ENCODE assay signal across 22 cellular contexts in the genomic region with DNA sequence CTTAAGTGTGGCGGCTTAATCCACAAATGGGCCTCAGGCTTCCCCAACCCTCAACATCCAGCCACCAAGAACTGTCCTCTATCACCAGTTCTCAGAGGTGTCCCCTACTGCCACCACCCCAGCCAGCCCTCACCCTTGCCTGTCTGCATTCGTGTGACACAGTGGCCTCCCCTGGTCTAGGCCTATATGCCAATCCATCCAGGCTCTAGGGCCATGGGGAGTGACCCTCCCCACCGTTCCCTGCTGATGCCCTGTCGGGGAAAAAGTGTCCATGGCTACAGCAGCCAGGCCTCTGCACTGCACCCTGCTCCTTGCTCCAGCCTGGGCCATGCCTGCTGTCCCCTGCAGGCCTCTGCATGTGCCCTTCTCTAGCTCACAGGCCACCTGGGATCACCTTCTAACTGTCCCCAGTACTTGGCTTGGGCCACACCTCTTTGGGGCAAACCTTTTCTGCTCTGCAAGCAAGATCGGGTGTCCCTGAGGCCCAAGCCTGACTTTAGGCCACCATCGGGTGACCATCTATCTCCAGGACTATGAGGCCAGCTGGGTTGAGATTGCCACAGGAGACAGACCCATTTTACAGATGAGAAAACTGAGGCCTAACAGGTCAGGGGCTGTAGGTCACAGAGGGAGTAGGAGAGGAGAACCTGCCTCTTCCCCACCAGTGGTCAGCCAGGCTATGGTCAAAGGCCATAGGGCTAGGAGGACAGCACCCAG.
DNase-seq lines count a peak whose midpoint lies in the region; ATAC-seq and TF ChIP-seq lines count a peak whose summit lies in the region.
"Had no signal": no experiment of that assay in that cellular context is flagged by ENCODE, and none has a peak within 500 bp of the region (broad histone marks: within the 10 kb centered on the region; RNA-seq: fewer than 3 reads in every experiment).

No MANE protein-coding gene starts in this region.

- H3K27me3 Mint-ChIP-seq in stimulated activated naive CD8-positive, alpha-beta T cell treated with anti-CD3 and anti-CD28 coated beads, Interleukin-15, amount 100 ng/mL, for 72 hours, result peaks cover 11% of the 10 kb centered on the region
- H3K27me3 Mint-ChIP-seq: CD4-positive, CD25-positive, alpha-beta regulatory T cell; IgD-negative memory B cell had no signal

- H3K9me3 ChIP-seq in upper lobe of right lung, result no peaks in the 10 kb centered on the region
- H3K9me3 ChIP-seq: BLaER1 had no signal

- no peaks in the 10 kb centered on the region for H3K4me1 ChIP-seq in upper lobe of right lung
- H3K4me1 ChIP-seq: BLaER1 had no signal

- no peaks in the 10 kb centered on the region for H3K4me1 Mint-ChIP-seq in stimulated activated naive CD8-positive, alpha-beta T cell treated with anti-CD3 and anti-CD28 coated beads, Interleukin-15, amount 100 ng/mL, for 72 hours
- H3K4me1 Mint-ChIP-seq: IgD-negative memory B cell had no signal

- no peaks in the 10 kb centered on the region for H3K27me3 ChIP-seq in upper lobe of right lung
- H3K27me3 ChIP-seq: BLaER1 had no signal

- peak; percentile 37 for DNase-seq in activated CD8-positive, alpha-beta memory T cell treated with anti-CD3 and anti-CD28 coated beads, Interleukin-2, amount 50 U/mL, for 48 hours
- no peak for DNase-seq in activated CD8-positive, alpha-beta memory T cell treated with anti-CD3 and anti-CD28 coated beads, Interleukin-2, amount 50 U/mL, for 4 hours
- DNase-seq in stimulated activated naive CD8-positive, alpha-beta T cell treated with anti-CD3 and anti-CD28 coated beads, Interleukin-15, amount 100 ng/mL, for 72 hours, result no peak
- no peak for DNase-seq in stimulated activated naive CD8-positive, alpha-beta T cell treated with anti-CD3 and anti-CD28 coated beads, Interleukin-15, Interleukin-2, amounts not matched to agents 100 U/mL and 50 U/mL, for 24 hours
- DNase-seq in mesenteric fat pad (ENCODE audit: low spot score) (peak; percentile 62), upper lobe of right lung (peak; percentile 37), iPS-NIHi7 (ENCODE audit: extremely low spot score) (no peak), hepatic stellate cell (ENCODE audit: low spot score) (no peak)
- DNase-seq: NCI-H1048, NCI-H1417 treated with DMSO at 0.1 percent for 48 hours, NCI-H1694 treated with DMSO at 0.1 percent for 48 hours, NCI-H2081 treated with DMSO at 0.1 percent for 48 hours, NCI-H2171, NCI-H226, NCI-H510A, NCI-H69, SIG-M5 had no signal

- no peak overlapping the region for H3K27ac ChIP-seq in upper lobe of right lung
- H3K27ac ChIP-seq: BLaER1, RWPE1, SK-N-MC had no signal

- peak overlapping the region in 1 of 2 donors; percentile 22 for H3K27ac Mint-ChIP-seq in stimulated activated naive CD8-positive, alpha-beta T cell treated with anti-CD3 and anti-CD28 coated beads, Interleukin-15, amount 100 ng/mL, for 72 hours
- H3K27ac Mint-ChIP-seq: CD4-positive, CD25-positive, alpha-beta regulatory T cell; IgD-negative memory B cell had no signal

- no peak overlapping the region for H3K4me3 ChIP-seq in upper lobe of right lung
- H3K4me3 ChIP-seq: BLaER1, SK-N-MC had no signal

- no peak overlapping the region for H3K4me3 Mint-ChIP-seq in stimulated activated naive CD8-positive, alpha-beta T cell treated with anti-CD3 and anti-CD28 coated beads, Interleukin-15, amount 100 ng/mL, for 72 hours
- H3K4me3 Mint-ChIP-seq: CD4-positive, CD25-positive, alpha-beta regulatory T cell; IgD-negative memory B cell had no signal

- no peaks in the 10 kb centered on the region for H3K9me3 Mint-ChIP-seq in stimulated activated naive CD8-positive, alpha-beta T cell treated with anti-CD3 and anti-CD28 coated beads, Interleukin-15, amount 100 ng/mL, for 72 hours
- H3K9me3 Mint-ChIP-seq: CD4-positive, CD25-positive, alpha-beta regulatory T cell; IgD-negative memory B cell had no signal

- no peaks in the 10 kb centered on the region for H3K36me3 ChIP-seq in upper lobe of right lung
- H3K36me3 ChIP-seq: BLaER1 had no signal

- intact Hi-C loops in upper lobe of right lung (cut with DNase I), result no loop called here

- no peak for TF ChIP-seq CTCF in upper lobe of right lung (IDR thresholded peaks at IDR 0.05)

- ATAC-seq in stimulated activated naive CD8-positive, alpha-beta T cell treated with anti-CD3 and anti-CD28 coated beads, Interleukin-15, amount 100 ng/mL, for 72 hours, result peak; percentile 24
- no peak for ATAC-seq in stimulated activated naive CD8-positive, alpha-beta T cell treated with anti-CD3 and anti-CD28 coated beads, Interleukin-15, Interleukin-2, amounts not matched to agents 100 U/mL and 50 U/mL, for 24 hours
- no peak for ATAC-seq in upper lobe of right lung

Comparison
In these comparisons a context has a peak if more than half of its experiments do, and no peak if none do; other contexts are left out.
1. DNase-seq: peak in activated CD8-positive, alpha-beta memory T cell treated with anti-CD3 and anti-CD28 coated beads, Interleukin-2, amount 50 U/mL, for 48 hours (single experiment), mesenteric fat pad (single experiment) and upper lobe of right lung (single experiment); none in activated CD8-positive, alpha-beta memory T cell treated with anti-CD3 and anti-CD28 coated beads, Interleukin-2, amount 50 U/mL, for 4 hours (single experiment), stimulated activated naive CD8-positive, alpha-beta T cell treated with anti-CD3 and anti-CD28 coated beads, Interleukin-15, amount 100 ng/mL, for 72 hours (0 of 2), stimulated activated naive CD8-positive, alpha-beta T cell treated with anti-CD3 and anti-CD28 coated beads, Interleukin-15, Interleukin-2, amounts not matched to agents 100 U/mL and 50 U/mL, for 24 hours (single experiment), iPS-NIHi7 (single experiment) and hepatic stellate cell (single experiment).